10 cellular contexts compared by ENCODE assay signal in genomic region chr10:63115732-63116383, GRCh38. TPM values are rescaled to one million over a fixed set of nuclear protein-coding genes. Genes with fewer than 3 reads are reported as not detected.
DNase-seq lines count a peak whose midpoint lies in the region; ATAC-seq and TF ChIP-seq lines count a peak whose summit lies in the region.
"Had no signal": no experiment of that assay in that cellular context is flagged by ENCODE, and none has a peak within 500 bp of the region (broad histone marks: within the 10 kb centered on the region; RNA-seq: fewer than 3 reads in every experiment).

No MANE protein-coding gene starts in this region.

- no peaks in the 10 kb centered on the region for H3K9me3 ChIP-seq in RWPE2 (ENCODE audit: severe bottlenecking)
- H3K9me3 ChIP-seq in muscle layer of duodenum (ENCODE audit: control insufficient read depth in 1 of 2, low read length in 2 of 2) = no peaks in the 10 kb centered on the region

- H3K4me3 ChIP-seq in RWPE2 (ENCODE audit: severe bottlenecking) (no peak overlapping the region), fibroblast of the aortic adventitia (ENCODE audit: low read depth, low read length) (no peak overlapping the region), muscle layer of duodenum (ENCODE audit: low read depth in 1 of 2, low read length in 2 of 2) (no peak overlapping the region)

- H3K27ac Mint-ChIP-seq in activated T-cell treated with anti-CD3 and anti-CD28 coated beads, Interleukin-2, amount 50 U/mL, for 24 hours = no peak overlapping the region

- H3K4me1 Mint-ChIP-seq in activated T-cell treated with anti-CD3 and anti-CD28 coated beads, Interleukin-2, amount 50 U/mL, for 24 hours (ENCODE audit: low read depth) = no peaks in the 10 kb centered on the region

- no peaks in the 10 kb centered on the region for H3K27me3 ChIP-seq in RWPE2 (ENCODE audit: insufficient read depth, poor library complexity, severe bottlenecking)
- H3K27me3 ChIP-seq in muscle layer of duodenum (ENCODE audit: low read depth, low read length) = no peaks in the 10 kb centered on the region

- TF ChIP-seq CTCF in RWPE2 (IDR thresholded peaks at IDR 0.05; ENCODE audit: poor library complexity, severe bottlenecking) (no peak), fibroblast of the aortic adventitia (IDR thresholded peaks at IDR 0.05; ENCODE audit: insufficient read depth, low read length) (no peak)

- H3K4me3 Mint-ChIP-seq in activated T-cell treated with anti-CD3 and anti-CD28 coated beads, Interleukin-2, amount 50 U/mL, for 24 hours = no peak overlapping the region

- H3K9me3 Mint-ChIP-seq in activated T-cell treated with anti-CD3 and anti-CD28 coated beads, Interleukin-2, amount 50 U/mL, for 24 hours = no peaks in the 10 kb centered on the region

- peak; percentile 78 for DNase-seq in RWPE2 (ENCODE audit: low spot score)
- DNase-seq in fibroblast of the aortic adventitia (ENCODE audit: low read depth) = peak; percentile 99
- peak; percentile 83 for DNase-seq in ureter (ENCODE audit: low spot score)
- no peak for DNase-seq in NCI-H1694 treated with DMSO at 0.1 percent for 48 hours (lab: John Stamatoyannopoulos, UW)
- DNase-seq in activated T-cell treated with anti-CD3 and anti-CD28 coated beads, Interleukin-2, amount 50 U/mL, for 24 hours = no peak
- no peak for DNase-seq in HT-29 (ENCODE audit: low spot score)
- no peak for DNase-seq in DMS114 treated with DMSO at 0.1 percent for 48 hours (lab: John Stamatoyannopoulos, UW; ENCODE audit: unreplicated experiment)
- DNase-seq: amniotic stem cell had no signal

- H3K36me3 ChIP-seq in RWPE2 (ENCODE audit: low read depth) (no peaks in the 10 kb centered on the region), muscle layer of duodenum (ENCODE audit: control insufficient read depth in 1 of 2, insufficient read depth in 2 of 2, low read length in 2 of 2) (no peaks in the 10 kb centered on the region)

- H3K27ac ChIP-seq in RWPE2 (ENCODE audit: poor library complexity, severe bottlenecking) (peak overlapping the region; percentile 57), muscle layer of duodenum (ENCODE audit: low read length) (peak overlapping the region; percentile 53)

- H3K27me3 Mint-ChIP-seq in activated T-cell treated with anti-CD3 and anti-CD28 coated beads, Interleukin-2, amount 50 U/mL, for 24 hours = peaks cover 4% of the 10 kb centered on the region

- ATAC-seq in RWPE2 (ENCODE audit: low read depth) = peak; percentile 92
- ATAC-seq: SK-N-SH treated with all-trans-retinoic acid at 6 μM for 48 hours had no signal

- H3K4me1 ChIP-seq in RWPE2 (ENCODE audit: insufficient read depth, poor library complexity, severe bottlenecking) = peaks cover 28% of the 10 kb centered on the region
- H3K4me1 ChIP-seq in muscle layer of duodenum (ENCODE audit: control insufficient read depth in 1 of 2, insufficient read depth in 2 of 2, low read length in 2 of 2) = peaks cover 0 to 4% of the 10 kb centered on the region in 2 donors

- no peaks in the 10 kb centered on the region for H3K36me3 Mint-ChIP-seq in activated T-cell treated with anti-CD3 and anti-CD28 coated beads, Interleukin-2, amount 50 U/mL, for 24 hours (ENCODE audit: low read depth)

RNA-seq across cellular contexts. Expression of gene NRBF2, which starts 17.3 kb away (rescaled TPM):
- 16.6 and 26.6 TPM in 2 replicates for total RNA-seq in fibroblast of the aortic adventitia (ENCODE audit: low replicate concordance)
- total RNA-seq in ureter = 14.6 TPM
- 5.2 and 9.4 TPM in 2 replicates for total RNA-seq in HT-29 (2014; rRNA removed; shearing (Covaris generic))

Comparison
In these comparisons a context has a peak if more than half of its experiments do, and no peak if none do; other contexts are left out.
1. DNase-seq: peak in RWPE2 (single experiment), fibroblast of the aortic adventitia (single experiment) and ureter (single experiment); none in NCI-H1694 treated with DMSO at 0.1 percent for 48 hours (single experiment), activated T-cell treated with anti-CD3 and anti-CD28 coated beads, Interleukin-2, amount 50 U/mL, for 24 hours (single experiment), HT-29 (single experiment) and DMS114 treated with DMSO at 0.1 percent for 48 hours (single experiment).